Comparison of ENCODE assay signal across 6 cellular contexts in genomic region chr5:62190931-62191330, GRCh38.
"Had no signal": no experiment of that assay in that cellular context is flagged by ENCODE, and none has a peak within 500 bp of the region (broad histone marks: within the 10 kb centered on the region; RNA-seq: fewer than 3 reads in every experiment).

No MANE protein-coding gene starts in this region.

- H3K27ac ChIP-seq: HL-60, KMS-11 had no signal

- H3K9ac ChIP-seq: KMS-11 had no signal

- DNase-seq: Karpas-422, Kasumi-1, KG1 had no signal

- FAIRE-seq: HTR-8/SVneo had no signal

- H3K4me2 ChIP-seq: KMS-11 had no signal
